ENCODE assay signal across 27 cellular contexts in the genomic region with DNA sequence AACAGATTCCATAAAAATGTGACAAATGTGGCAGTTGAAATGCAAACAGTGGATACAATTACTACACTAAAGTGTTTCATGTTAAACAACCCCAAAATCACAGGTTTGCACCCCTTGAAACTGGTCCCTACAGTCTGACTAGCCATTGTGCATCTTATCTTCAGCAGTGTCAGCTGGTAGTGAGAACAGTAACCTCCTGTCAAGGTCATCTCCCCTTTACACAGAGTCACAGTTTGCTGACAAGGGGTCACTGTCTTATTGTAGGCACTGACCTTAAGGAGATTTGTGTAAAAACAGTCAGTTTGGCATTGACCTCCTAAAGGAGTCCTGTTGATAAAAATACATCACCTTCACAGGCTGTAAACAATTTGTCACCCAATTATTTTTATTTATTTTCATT.
"Had no signal": no experiment of that assay in that cellular context is flagged by ENCODE, and none has a peak within 500 bp of the region (broad histone marks: within the 10 kb centered on the region; RNA-seq: fewer than 3 reads in every experiment).

No MANE protein-coding gene starts in this region.

- ATAC-seq: stimulated activated effector memory CD8-positive, alpha-beta T cell treated with anti-CD3 and anti-CD28 coated beads, Interleukin-12 subunit alpha, Interleukin-12 subunit beta, amount 100 ng/mL, for 72 hours; stimulated activated memory B cell treated with anti-CD40 and anti-IgM and Interleukin-4, amounts not matched to agents 10 μg/mL and 1 μg/mL and 100 μg/mL, for 72 hours; stimulated activated naive B cell treated with anti-CD40 and anti-IgM and Interleukin-4, amounts not matched to agents 10 μg/mL and 1 μg/mL and 100 μg/mL, for 72 hours; stimulated activated naive CD8-positive, alpha-beta T cell treated with anti-CD3 and anti-CD28 coated beads, Interleukin-15, amount 100 ng/mL, for 72 hours; stimulated activated naive CD8-positive, alpha-beta T cell treated with anti-CD3 and anti-CD28 coated beads, Interleukin-15, Interleukin-2, amounts not matched to agents 100 U/mL and 50 U/mL, for 24 hours; upper lobe of right lung had no signal

- H3K27me3 ChIP-seq: stomach, suprapubic skin, testis, thyroid gland, tibial artery, tibial nerve, transverse colon, upper lobe of left lung, upper lobe of right lung, uterus, vagina had no signal

- DNase-seq: stimulated activated CD4-positive, alpha-beta T cell treated with anti-CD3 and anti-CD28 coated beads, Interleukin-2, amount 100 ng/mL, for 48 hours; stimulated activated CD4-positive, alpha-beta T cell treated with anti-CD3 and anti-CD28 coated beads, Interleukin-4, amount 100 ng/mL, for 1 hour; stimulated activated CD4-positive, alpha-beta T cell treated with anti-CD3 and anti-CD28 coated beads, Interleukin-4, amount 100 ng/mL, for 24 hours; stimulated activated CD4-positive, alpha-beta T cell treated with anti-CD3 and anti-CD28 coated beads, Interleukin-4, amount 100 ng/mL, for 4 hours; stimulated activated CD8-positive, alpha-beta memory T cell treated with anti-CD3 and anti-CD28 coated beads, Interleukin-4, amount 100 ng/mL, for 48 hours; stimulated activated naive B cell treated with anti-CD40 and anti-IgM and Interleukin-4, amounts not matched to agents 10 μg/mL and 1 μg/mL and 100 μg/mL, for 72 hours; stimulated activated naive CD4-positive, alpha-beta T cell; stimulated activated naive CD4-positive, alpha-beta T cell treated with Interleukin-2 at 50 U/mL for 16 hours; stimulated activated naive CD8-positive, alpha-beta T cell treated with anti-CD3 and anti-CD28 coated beads, Interleukin-15, amount 100 ng/mL, for 72 hours; stimulated activated naive CD8-positive, alpha-beta T cell treated with anti-CD3 and anti-CD28 coated beads, Interleukin-15, Interleukin-2, amounts not matched to agents 100 U/mL and 50 U/mL, for 24 hours; stomach; substantia nigra; testis; thyroid gland; tibial artery; transverse colon; trophoblast cell; upper lobe of left lung; upper lobe of right lung; uterus had no signal

- H3K4me1 ChIP-seq: stomach, suprapubic skin, testis, thyroid gland, tibial artery, tibial nerve, transverse colon, upper lobe of left lung, upper lobe of right lung, uterus, vagina had no signal

- H3K27ac ChIP-seq: stomach, suprapubic skin, testis, thoracic aorta, thyroid gland, tibial artery, tibial nerve, transverse colon, upper lobe of left lung, upper lobe of right lung, uterus, vagina had no signal

- H3K36me3 ChIP-seq: stomach, suprapubic skin, thoracic aorta, thyroid gland, tibial artery, tibial nerve, transverse colon, upper lobe of left lung, upper lobe of right lung, uterus, vagina had no signal

- H3K4me3 ChIP-seq: stomach, suprapubic skin, testis, thoracic aorta, thyroid gland, tibial artery, tibial nerve, transverse colon, upper lobe of left lung, upper lobe of right lung, uterus, vagina had no signal

- FAIRE-seq: urothelium cell line had no signal

- H3K9me3 ChIP-seq: suprapubic skin, testis, thoracic aorta, thyroid gland, tibial artery, transverse colon, upper lobe of left lung, upper lobe of right lung, uterus, vagina had no signal
